1 cellular context compared by ENCODE assay signal in the genomic region with DNA sequence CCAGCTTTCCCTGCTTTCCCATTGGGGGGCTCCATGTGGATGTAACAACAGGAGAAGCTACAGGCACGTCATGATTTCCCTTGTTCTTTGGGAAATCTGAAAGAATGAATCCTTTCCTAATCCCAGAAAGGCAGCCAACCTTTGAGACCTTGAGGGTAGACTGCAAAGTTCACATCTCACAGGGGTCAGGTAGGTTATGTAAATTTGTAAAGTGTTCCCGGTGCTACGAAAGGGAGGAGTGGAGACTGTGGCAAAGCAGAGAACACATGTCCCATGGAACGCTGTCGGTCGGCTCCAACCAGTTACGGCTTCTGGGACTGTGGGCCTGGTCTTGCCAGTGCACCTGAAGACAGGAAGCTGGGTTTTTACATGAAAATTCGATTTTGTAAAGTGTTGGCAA.
TF ChIP-seq lines count a peak whose summit lies in the region.

No MANE protein-coding gene starts in this region.

TF ChIP-seq in H1, 55 proteins besides CTCF, POLR2A, EP300 and RAD21:
- no peak for TF ChIP-seq KDM1A (IDR thresholded peaks at IDR 0.05; ENCODE audit: borderline replicate concordance, low read length)
- TF ChIP-seq EGR1 (IDR thresholded peaks at IDR 0.05; ENCODE audit: borderline replicate concordance, low read depth, low read length) = no peak
- TF ChIP-seq CBX8 (IDR thresholded peaks at IDR 0.05; ENCODE audit: borderline replicate concordance, low read depth, low read length) = no peak
- no peak for TF ChIP-seq GABPA (IDR thresholded peaks at IDR 0.05; ENCODE audit: borderline replicate concordance, insufficient read depth, low read length)
- no peak for TF ChIP-seq HDAC2 (IDR thresholded peaks at IDR 0.05; ENCODE audit: borderline replicate concordance in 1 of 2, low read depth in 2 of 2, low read length in 2 of 2)
- TF ChIP-seq BACH1 (IDR thresholded peaks at IDR 0.05; ENCODE audit: low read length) = no peak
- TF ChIP-seq HDAC6 (IDR thresholded peaks at IDR 0.05; ENCODE audit: low read depth, low read length) = no peak
- TF ChIP-seq NRF1 (IDR thresholded peaks at IDR 0.05; ENCODE audit: low read depth, low read length) = no peak
- TF ChIP-seq CBX5 (IDR thresholded peaks at IDR 0.05; ENCODE audit: low read depth, low read length) = no peak
- no peak for TF ChIP-seq JUN (IDR thresholded peaks at IDR 0.05; ENCODE audit: low read depth, low read length)
- no peak for TF ChIP-seq SUZ12 (IDR thresholded peaks at IDR 0.05; ENCODE audit: low read length)
- TF ChIP-seq CEBPB (IDR thresholded peaks at IDR 0.05; ENCODE audit: low read depth, low read length) = no peak
- TF ChIP-seq, protein P1, sequence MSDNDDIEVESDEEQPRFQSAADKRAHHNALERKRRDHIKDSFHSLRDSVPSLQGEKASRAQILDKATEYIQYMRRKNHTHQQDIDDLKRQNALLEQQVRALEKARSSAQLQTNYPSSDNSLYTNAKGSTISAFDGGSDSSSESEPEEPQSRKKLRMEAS (IDR thresholded peaks at IDR 0.05) = no peak
- no peak for TF ChIP-seq RNF2 (IDR thresholded peaks at IDR 0.05; ENCODE audit: borderline replicate concordance, low read depth, low read length, missing control alignments, poor library complexity, severe bottlenecking)
- TF ChIP-seq, protein P2, sequence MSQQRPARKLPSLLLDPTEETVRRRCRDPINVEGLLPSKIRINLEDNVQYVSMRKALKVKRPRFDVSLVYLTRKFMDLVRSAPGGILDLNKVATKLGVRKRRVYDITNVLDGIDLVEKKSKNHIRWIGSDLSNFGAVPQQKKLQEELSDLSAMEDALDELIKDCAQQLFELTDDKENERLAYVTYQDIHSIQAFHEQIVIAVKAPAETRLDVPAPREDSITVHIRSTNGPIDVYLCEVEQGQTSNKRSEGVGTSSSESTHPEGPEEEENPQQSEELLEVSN (IDR thresholded peaks at IDR 0.05) = no peak
- TF ChIP-seq POLR2AphosphoS5 (IDR thresholded peaks at IDR 0.05; ENCODE audit: low read depth, low read length) = no peak
TF ChIP-seq in H1: peak in this region for 0.
